In the genomic region with DNA sequence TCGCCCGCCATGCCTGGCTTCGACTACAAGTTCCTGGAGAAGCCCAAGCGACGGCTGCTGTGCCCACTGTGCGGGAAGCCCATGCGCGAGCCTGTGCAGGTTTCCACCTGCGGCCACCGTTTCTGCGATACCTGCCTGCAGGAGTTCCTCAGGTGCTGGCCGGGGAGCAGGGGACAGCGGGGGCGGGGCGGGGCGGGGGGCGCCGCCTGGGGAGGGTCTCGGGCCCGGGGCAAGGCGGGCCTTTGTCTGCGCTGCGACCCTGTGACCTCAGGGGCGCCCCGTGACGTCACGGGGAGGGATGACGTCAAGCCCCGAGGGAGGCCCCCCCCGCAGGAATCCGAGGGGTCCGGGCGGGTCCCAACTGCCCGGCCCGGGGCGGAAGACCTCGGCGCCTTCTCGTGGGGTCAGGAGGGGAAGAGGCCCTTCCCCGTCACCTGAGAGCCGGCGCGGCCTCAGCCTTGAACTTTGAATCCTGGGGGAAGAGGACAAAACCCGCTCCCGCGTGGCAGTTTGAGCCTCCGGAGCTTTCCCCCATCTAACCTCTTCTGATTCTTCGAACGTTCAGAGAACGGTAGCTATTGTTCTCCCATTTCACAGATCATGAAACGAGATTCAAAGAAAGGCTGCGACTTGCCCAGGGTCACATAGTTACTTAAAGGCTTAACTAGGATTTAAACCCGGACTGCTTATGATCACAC, we compare ENCODE assay signal across 8 cellular contexts. TPM values are rescaled to one million over a fixed set of nuclear protein-coding genes. Genes with fewer than 3 reads are reported as not detected.
DNase-seq lines count a peak whose midpoint lies in the region; ATAC-seq and TF ChIP-seq lines count a peak whose summit lies in the region.

No MANE protein-coding gene starts in this region.

- no peak overlapping the region for H2AFZ ChIP-seq in OCI-LY3 (ENCODE audit: low read depth, low read length)
- H2AFZ ChIP-seq in neuronal stem cell (ENCODE audit: low read length): peak overlapping the region; percentile 51

- H3K4ac ChIP-seq in neuronal stem cell (ENCODE audit: low read length): peak overlapping the region; percentile 90

- H3K23ac ChIP-seq in neuronal stem cell (ENCODE audit: low read depth, low read length, poor library complexity): peak overlapping the region; percentile 98

- peak overlapping the region; percentile 93 for H2BK12ac ChIP-seq in neuronal stem cell (ENCODE audit: low read length)

- peak; percentile 17 for ATAC-seq in HG02623 (IDR thresholded peaks at IDR 0.05; ENCODE audit: unreplicated experiment)

- peaks cover 56% of the 10 kb centered on the region for H3K36me3 Mint-ChIP-seq in activated T-helper 2 cell treated with anti-CD3 and anti-CD28 coated beads, Interferon-gamma antibody, Interleukin-2, Interleukin-4, amounts not matched to agents 10 μg/mL and 5 μg/mL and 100 μg/mL, durations not matched to agents 14 hours and 24 hours and 36 hours (ENCODE audit: low read depth)

- peak overlapping the region; percentile 81 for H3K27ac Mint-ChIP-seq in activated T-helper 2 cell treated with anti-CD3 and anti-CD28 coated beads, Interferon-gamma antibody, Interleukin-2, Interleukin-4, amounts not matched to agents 10 μg/mL and 5 μg/mL and 100 μg/mL, durations not matched to agents 14 hours and 24 hours and 36 hours

- peak overlapping the region; percentile 97 for H3K14ac ChIP-seq in neuronal stem cell (ENCODE audit: low read length)

- H2BK5ac ChIP-seq in neuronal stem cell (ENCODE audit: low read length): peak overlapping the region; percentile 100

- DNase-seq in activated T-helper 2 cell treated with anti-CD3 and anti-CD28 coated beads, Interferon-gamma antibody, Interleukin-2, Interleukin-4, amounts not matched to agents 10 μg/mL and 5 μg/mL and 100 μg/mL, durations not matched to agents 14 hours and 24 hours and 36 hours (ENCODE audit: low spot score): peak; percentile 46
- DNase-seq in foreskin fibroblast (peak in 1 of 2 donors; percentile 82), neuronal stem cell (ENCODE audit: low spot score) (peak; percentile 83), GF-D8 (lab: John Stamatoyannopoulos, UW) (no peak)

- H3K4me2 ChIP-seq in OCI-LY3 (ENCODE audit: low read length): peak overlapping the region; percentile 100
- H3K4me2 ChIP-seq in neuronal stem cell (ENCODE audit: insufficient read depth, low read length, poor library complexity, severe bottlenecking): peak overlapping the region; percentile 73

- peak overlapping the region; percentile 96 for H3K9ac ChIP-seq in ES-I3 (ENCODE audit: low read depth, low read length)
- peak overlapping the region; percentile 100 for H3K9ac ChIP-seq in OCI-LY3 (ENCODE audit: low read length)
- peak overlapping the region; percentile 99 for H3K9ac ChIP-seq in neuronal stem cell (ENCODE audit: low read depth, low read length, poor library complexity)

- H3K27me3 ChIP-seq in OCI-LY3 (ENCODE audit: low read depth, low read length): no peaks in the 10 kb centered on the region
- H3K27me3 ChIP-seq in neuronal stem cell (ENCODE audit: control insufficient read depth in 3 of 3, insufficient read depth in 3 of 3, low read depth in 1 of 3, low read length in 3 of 3): no peaks in the 10 kb centered on the region

- H3K79me1 ChIP-seq in neuronal stem cell (ENCODE audit: low read depth, low read length): peaks cover 27% of the 10 kb centered on the region

- peak overlapping the region; percentile 90 for H3K4me3 Mint-ChIP-seq in activated T-helper 2 cell treated with anti-CD3 and anti-CD28 coated beads, Interferon-gamma antibody, Interleukin-2, Interleukin-4, amounts not matched to agents 10 μg/mL and 5 μg/mL and 100 μg/mL, durations not matched to agents 14 hours and 24 hours and 36 hours (ENCODE audit: low read depth)

- H3K4me3 ChIP-seq in OCI-LY3 (ENCODE audit: low read length) (peak overlapping the region; percentile 99), foreskin fibroblast (ENCODE audit: low read depth in 1 of 2, low read length in 2 of 2) (peak overlapping the region; percentile 91), neuronal stem cell (ENCODE audit: low read length in 2 of 2) (peak overlapping the region; percentile 74 to 98), urinary bladder (ENCODE audit: low read depth, low read length) (peak overlapping the region; percentile 70)

- H3K18ac ChIP-seq in neuronal stem cell (ENCODE audit: low read length): peak overlapping the region; percentile 100

- H2BK120ac ChIP-seq in neuronal stem cell (ENCODE audit: low read depth, low read length): peak overlapping the region; percentile 100

- H3K36me3 ChIP-seq in ES-I3 (ENCODE audit: insufficient read depth, low read length) (peaks cover 24% of the 10 kb centered on the region), OCI-LY3 (replicated peaks; ENCODE audit: low read depth, low read length) (peaks cover 65% of the 10 kb centered on the region), neuronal stem cell (replicated peaks in 1 of 2; ENCODE audit: control insufficient read depth in 2 of 2, insufficient read depth in 2 of 2, low read length in 2 of 2) (peaks cover 34 to 64% of the 10 kb centered on the region in 2 donors), urinary bladder (ENCODE audit: insufficient read depth) (no peaks in the 10 kb centered on the region)

- H3K4me1 Mint-ChIP-seq in activated T-helper 2 cell treated with anti-CD3 and anti-CD28 coated beads, Interferon-gamma antibody, Interleukin-2, Interleukin-4, amounts not matched to agents 10 μg/mL and 5 μg/mL and 100 μg/mL, durations not matched to agents 14 hours and 24 hours and 36 hours (ENCODE audit: low read depth): peaks cover 24% of the 10 kb centered on the region

- no peaks in the 10 kb centered on the region for H3K9me3 ChIP-seq in ES-I3 (ENCODE audit: control insufficient read depth, insufficient read depth, low read length)
- H3K9me3 ChIP-seq in OCI-LY3 (ENCODE audit: insufficient read depth, low read length): no peaks in the 10 kb centered on the region
- peaks cover 0 to 9% of the 10 kb centered on the region in 2 donors for H3K9me3 ChIP-seq in neuronal stem cell (replicated peaks in 1 of 2; ENCODE audit: control insufficient read depth in 2 of 2, insufficient read depth in 1 of 2, low read depth in 1 of 2, low read length in 2 of 2)

- H3K27ac ChIP-seq in OCI-LY3 (ENCODE audit: low read length): peak overlapping the region; percentile 94
- peak overlapping the region; percentile 100 for H3K27ac ChIP-seq in neuronal stem cell (replicated peaks; ENCODE audit: low read length)
- peak overlapping the region; percentile 93 for H3K27ac ChIP-seq in urinary bladder (ENCODE audit: low read depth)

- intact Hi-C loops in activated T-helper 2 cell treated with anti-CD3 and anti-CD28 coated beads, Interferon-gamma antibody, Interleukin-2, Interleukin-4, amounts not matched to agents 10 μg/mL and 5 μg/mL and 100 μg/mL, durations not matched to agents 14 hours and 24 hours and 36 hours (cut with micrococcal nuclease): no loop called here

- H2AK5ac ChIP-seq in neuronal stem cell (ENCODE audit: low read depth, low read length): peak overlapping the region; percentile 100

- peaks cover 47% of the 10 kb centered on the region for H4K20me1 ChIP-seq in OCI-LY3 (ENCODE audit: insufficient read depth, low read length)

- no peak for TF ChIP-seq CTCF in OCI-LY3 (IDR thresholded peaks at IDR 0.05; ENCODE audit: low read depth, low read length)
- no peak for TF ChIP-seq CTCF in foreskin fibroblast (IDR thresholded peaks at IDR 0.05; ENCODE audit: low read depth, low read length)

- no peaks in the 10 kb centered on the region for H3K9me3 Mint-ChIP-seq in activated T-helper 2 cell treated with anti-CD3 and anti-CD28 coated beads, Interferon-gamma antibody, Interleukin-2, Interleukin-4, amounts not matched to agents 10 μg/mL and 5 μg/mL and 100 μg/mL, durations not matched to agents 14 hours and 24 hours and 36 hours

- H4K8ac ChIP-seq in neuronal stem cell (ENCODE audit: low read depth, low read length): peak overlapping the region; percentile 89

- H3K79me2 ChIP-seq in OCI-LY3 (ENCODE audit: low read length): peaks cover 72% of the 10 kb centered on the region

- H2BK15ac ChIP-seq in neuronal stem cell (ENCODE audit: low read length): peak overlapping the region; percentile 99

- peak overlapping the region; percentile 100 for H4K91ac ChIP-seq in neuronal stem cell (ENCODE audit: low read depth, low read length, poor library complexity)

- WGBS in neuronal stem cell (ENCODE audit: extremely low coverage in 2 of 2, insufficient read length in 2 of 2, insufficient replicate concordance in 1 of 2), 2 donors: no CpG with 5 or more reads among the region's 53 CpGs
- WGBS in urinary bladder: under 1% methylated on average over 53 of the region's 53 CpGs

- peaks cover 18% of the 10 kb centered on the region; the same call in 1 of the 2 replicates for H3K4me1 ChIP-seq in ES-I3 (ENCODE audit: insufficient read depth, low read length)
- peaks cover 78% of the 10 kb centered on the region for H3K4me1 ChIP-seq in OCI-LY3 (ENCODE audit: low read length)
- H3K4me1 ChIP-seq in neuronal stem cell (ENCODE audit: control insufficient read depth in 2 of 2, insufficient read depth in 1 of 2, low read depth in 1 of 2, low read length in 2 of 2): peaks cover 19 to 23% of the 10 kb centered on the region in 2 donors
- H3K4me1 ChIP-seq in urinary bladder (ENCODE audit: insufficient read depth): no peaks in the 10 kb centered on the region

- H3K27me3 Mint-ChIP-seq in activated T-helper 2 cell treated with anti-CD3 and anti-CD28 coated beads, Interferon-gamma antibody, Interleukin-2, Interleukin-4, amounts not matched to agents 10 μg/mL and 5 μg/mL and 100 μg/mL, durations not matched to agents 14 hours and 24 hours and 36 hours (ENCODE audit: low read depth): no peaks in the 10 kb centered on the region

RNA-seq across cellular contexts. Expression of a gene that starts 0.4 kb away (rescaled TPM):
- 125 and 129 TPM in 2 replicates for total RNA-seq in activated T-helper 2 cell treated with anti-CD3 and anti-CD28 coated beads, Interferon-gamma antibody, Interleukin-2, Interleukin-4, amounts not matched to agents 10 μg/mL and 5 μg/mL and 100 μg/mL, durations not matched to agents 14 hours and 24 hours and 36 hours
- 107 TPM for polyA plus RNA-seq in neuronal stem cell (2013, experiment 1 of 2)
- polyA plus RNA-seq in neuronal stem cell (2013, experiment 2 of 2): 106 TPM
- total RNA-seq in urinary bladder: 14.7 TPM
- 22.8 TPM for polyA plus RNA-seq in urinary bladder

RNA-seq across cellular contexts. Expression of a gene that starts 15.7 kb away (rescaled TPM):
- total RNA-seq in activated T-helper 2 cell treated with anti-CD3 and anti-CD28 coated beads, Interferon-gamma antibody, Interleukin-2, Interleukin-4, amounts not matched to agents 10 μg/mL and 5 μg/mL and 100 μg/mL, durations not matched to agents 14 hours and 24 hours and 36 hours: 3.6 and 4.2 TPM in 2 replicates
- 4.5 TPM for polyA plus RNA-seq in neuronal stem cell (2013, experiment 1 of 2)
- 4.3 TPM for polyA plus RNA-seq in neuronal stem cell (2013, experiment 2 of 2)
- total RNA-seq in urinary bladder: 3.2 TPM
- polyA plus RNA-seq in urinary bladder: 2.1 TPM

RNA-seq across cellular contexts. Expression of a gene that starts 18.2 kb away (rescaled TPM):
- 8.0 and 8.2 TPM in 2 replicates for total RNA-seq in activated T-helper 2 cell treated with anti-CD3 and anti-CD28 coated beads, Interferon-gamma antibody, Interleukin-2, Interleukin-4, amounts not matched to agents 10 μg/mL and 5 μg/mL and 100 μg/mL, durations not matched to agents 14 hours and 24 hours and 36 hours
- polyA plus RNA-seq in neuronal stem cell (2013, experiment 1 of 2): 9.1 TPM
- polyA plus RNA-seq in neuronal stem cell (2013, experiment 2 of 2): 8.3 TPM
- 1.7 TPM for total RNA-seq in urinary bladder
- polyA plus RNA-seq in urinary bladder: 5.1 TPM

RNA-seq across cellular contexts. Expression of a gene that starts 24.5 kb away (rescaled TPM):
- 1,712 and 1,733 TPM in 2 replicates for total RNA-seq in activated T-helper 2 cell treated with anti-CD3 and anti-CD28 coated beads, Interferon-gamma antibody, Interleukin-2, Interleukin-4, amounts not matched to agents 10 μg/mL and 5 μg/mL and 100 μg/mL, durations not matched to agents 14 hours and 24 hours and 36 hours
- 3,397 TPM for polyA plus RNA-seq in neuronal stem cell (2013, experiment 1 of 2)
- polyA plus RNA-seq in neuronal stem cell (2013, experiment 2 of 2): 3,279 TPM
- 428 TPM for total RNA-seq in urinary bladder
- polyA plus RNA-seq in urinary bladder: 1,648 TPM

RNA-seq across cellular contexts. Expression of a gene that starts 26.6 kb away (rescaled TPM):
- 19.4 and 21.5 TPM in 2 replicates for total RNA-seq in activated T-helper 2 cell treated with anti-CD3 and anti-CD28 coated beads, Interferon-gamma antibody, Interleukin-2, Interleukin-4, amounts not matched to agents 10 μg/mL and 5 μg/mL and 100 μg/mL, durations not matched to agents 14 hours and 24 hours and 36 hours
- polyA plus RNA-seq in neuronal stem cell (2013, experiment 1 of 2): 76.6 TPM
- polyA plus RNA-seq in neuronal stem cell (2013, experiment 2 of 2): 73.6 TPM
- total RNA-seq in urinary bladder: 63.7 TPM
- 170 TPM for polyA plus RNA-seq in urinary bladder
